1 cellular context compared by ENCODE assay signal in the genomic region with DNA sequence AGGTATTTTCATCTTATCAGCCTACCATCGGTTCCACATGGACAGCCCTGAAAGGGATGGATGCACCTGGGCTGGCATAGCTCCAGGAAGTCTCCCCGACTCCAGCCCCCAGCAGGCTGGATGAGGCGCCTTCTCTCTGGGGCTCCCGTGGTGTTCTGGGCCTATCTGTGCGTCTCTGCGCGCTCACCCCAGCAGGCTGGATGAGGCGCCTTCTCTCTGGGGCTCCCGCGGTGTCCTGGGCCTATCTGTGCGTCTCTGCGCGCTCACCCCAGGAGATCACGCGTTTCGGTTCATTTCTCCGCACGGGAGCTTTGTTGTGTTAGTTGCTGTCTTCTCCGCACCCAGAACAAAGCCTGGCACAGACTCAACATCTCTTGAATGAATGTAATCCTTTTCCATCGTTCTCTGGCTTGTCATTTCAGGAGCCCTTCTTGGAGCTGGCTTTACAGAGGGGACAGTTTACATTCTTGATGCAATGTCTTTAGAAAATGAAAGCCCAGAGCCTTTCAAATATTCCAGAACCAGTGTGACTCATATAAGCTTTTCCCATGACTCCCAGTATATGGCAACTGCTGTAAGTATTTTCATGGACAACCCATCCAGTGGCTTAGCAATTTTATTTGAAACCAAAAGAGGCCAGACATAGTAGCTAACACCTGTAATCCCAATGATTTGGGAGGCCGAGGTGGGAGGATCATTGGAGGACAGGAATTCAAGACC.
TF ChIP-seq lines count a peak whose summit lies in the region.

No MANE protein-coding gene starts in this region.

TF ChIP-seq in H1, 55 proteins besides CTCF, POLR2A, EP300 and RAD21 (continued from another document):
- TF ChIP-seq SRF (IDR thresholded peaks at IDR 0.05; ENCODE audit: low read depth, low read length): no peak
- TF ChIP-seq EZH2 (IDR thresholded peaks at IDR 0.05; ENCODE audit: low read depth, low read length, severe bottlenecking): no peak
- no peak for TF ChIP-seq NANOG (IDR thresholded peaks at IDR 0.05; ENCODE audit: insufficient read depth, low read depth, low read length, poor library complexity, severe bottlenecking)
- TF ChIP-seq TAF1 (IDR thresholded peaks at IDR 0.05; ENCODE audit: low read depth, low read length): no peak
- no peak for TF ChIP-seq ASH2L (IDR thresholded peaks at IDR 0.05; ENCODE audit: low read length)
- TF ChIP-seq SP1 (IDR thresholded peaks at IDR 0.05; ENCODE audit: low read depth, low read length): no peak
- TF ChIP-seq TCF12 (IDR thresholded peaks at IDR 0.05; ENCODE audit: low read depth, low read length): no peak
- TF ChIP-seq YY1 (IDR thresholded peaks at IDR 0.05; ENCODE audit: low read depth, low read length): no peak
- no peak for TF ChIP-seq POLR2AphosphoS5 (IDR thresholded peaks at IDR 0.05; ENCODE audit: low read depth, low read length)
- TF ChIP-seq RBBP5 (IDR thresholded peaks at IDR 0.05; ENCODE audit: borderline replicate concordance, low read depth, low read length): no peak
- no peak for TF ChIP-seq TAF7 (optimal IDR thresholded peaks at IDR 0.05; ENCODE audit: borderline replicate concordance, low read depth, low read length)
- no peak for TF ChIP-seq BRCA1 (IDR thresholded peaks at IDR 0.05; ENCODE audit: low read depth, low read length)
- no peak for TF ChIP-seq CBX8 (IDR thresholded peaks at IDR 0.05; ENCODE audit: borderline replicate concordance, low read depth, low read length)
